Comparison of ENCODE assay signal across 8 cellular contexts in the genomic region with DNA sequence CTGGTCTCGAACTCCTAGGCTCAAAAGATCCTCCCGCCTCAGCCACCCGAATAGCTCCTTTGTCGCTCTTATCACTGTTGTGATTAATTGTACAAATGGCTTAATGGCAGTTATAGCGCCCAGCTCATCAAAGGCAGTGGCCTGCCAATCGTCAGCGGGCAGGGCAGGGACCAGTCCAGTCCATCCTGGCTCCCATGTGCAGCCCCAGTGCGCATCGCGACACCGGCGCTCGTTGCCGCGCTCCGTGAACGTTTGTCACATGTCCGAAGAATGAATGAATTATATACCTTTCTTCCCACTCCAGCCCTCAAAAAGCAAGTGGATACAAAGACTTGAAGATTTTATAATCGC. TPM values are rescaled to one million over a fixed set of nuclear protein-coding genes. Genes with fewer than 3 reads are reported as not detected.
DNase-seq lines count a peak whose midpoint lies in the region; ATAC-seq and TF ChIP-seq lines count a peak whose summit lies in the region.

No MANE protein-coding gene starts in this region.

- H3K27ac ChIP-seq in KMS-11 (peak overlapping the region; percentile 70), dorsolateral prefrontal cortex (peak overlapping the region; percentile 63 to 97 (median 92)), lung (ENCODE audit: low read depth in 1 of 2, low read length in 1 of 2) (peak overlapping the region; percentile 86 to 94)

- POLR2A ChIA-PET in T-cell (lab: Charles Lee), result interaction anchor here in 1 of 2 donors (0.5 kb wide), 1 partner anchor 679 kb away, joined by 3 read pairs; no protein-coding TSS in a partner anchor

- TF ChIP-seq CTCF in KMS-11 (conservative IDR thresholded peaks at IDR 0.05; ENCODE audit: low read depth, low read length) (peak; percentile 91), dorsolateral prefrontal cortex (IDR thresholded peaks at IDR 0.05 in 54 of 56, conservative IDR thresholded peaks at IDR 0.05 in 2 of 56; ENCODE audit: low read depth in 1 of 56, partially characterized antibody in 56 of 56) (peak in 8 of 56 donors; percentile 1 to 42 (median 10)), lung (IDR thresholded peaks at IDR 0.05; ENCODE audit: control extremely low read depth, extremely low read depth) (no peak)

- no peaks in the 10 kb centered on the region for H4K20me1 ChIP-seq in KMS-11 (ENCODE audit: insufficient read depth)

- peak overlapping the region; percentile 100 for H3K4me3 ChIP-seq in KMS-11 (IDR thresholded peaks at IDR 0.05; ENCODE audit: insufficient read depth, low read depth, low read length)
- H3K4me3 ChIP-seq in dorsolateral prefrontal cortex, result peak overlapping the region; percentile 36 to 97 (median 74)
- peak overlapping the region; percentile 60 for H3K4me3 ChIP-seq in lung

- H3K4me1 ChIP-seq in KMS-11 (ENCODE audit: low read depth, poor library complexity, severe bottlenecking) (peaks cover 22% of the 10 kb centered on the region), lung (ENCODE audit: control insufficient read depth in 2 of 2, insufficient read depth in 2 of 2, low read length in 2 of 2) (peaks cover 0 to 7% of the 10 kb centered on the region in 2 donors)

- WGBS in lung, 2 donors, result 0 to 1% methylated on average over 19 of the region's 19 CpGs

- no peaks in the 10 kb centered on the region for H3K27me3 Mint-ChIP-seq in T-cell
- no peaks in the 10 kb centered on the region for H3K27me3 Mint-ChIP-seq in stimulated activated naive CD8-positive, alpha-beta T cell treated with anti-CD3 and anti-CD28 coated beads, Interleukin-15, Interleukin-2, amounts not matched to agents 100 ng/mL and 50 ng/mL, for 24 hours

- CTCF ChIA-PET in T-cell (lab: Charles Lee), result interaction anchor here (0.9 to 2.5 kb wide), 11 partner anchors 14 to 136 kb away, joined by 3 to 16 read pairs (median 3); partner anchors contain the start of genes KRTCAP2 (in 1 of the 2), MTX1 (in 1 of the 2) and THBS3 (in 1 of the 2)

- H3K4me1 Mint-ChIP-seq in T-cell, result peaks cover 22 to 34% (median 31%) of the 10 kb centered on the region in 3 donors
- peaks cover 46% of the 10 kb centered on the region for H3K4me1 Mint-ChIP-seq in stimulated activated naive CD8-positive, alpha-beta T cell treated with anti-CD3 and anti-CD28 coated beads, Interleukin-15, Interleukin-2, amounts not matched to agents 100 ng/mL and 50 ng/mL, for 24 hours (ENCODE audit: low read depth)

- peak overlapping the region; percentile 68 for H2AFZ ChIP-seq in KMS-11 (ENCODE audit: low read depth)

- peak overlapping the region; percentile 66 for H3K4me2 ChIP-seq in KMS-11

- H3K4me3 Mint-ChIP-seq in T-cell, result peak overlapping the region; percentile 85 to 93 (median 85)
- H3K4me3 Mint-ChIP-seq in stimulated activated naive CD8-positive, alpha-beta T cell treated with anti-CD3 and anti-CD28 coated beads, Interleukin-15, Interleukin-2, amounts not matched to agents 100 ng/mL and 50 ng/mL, for 24 hours, result peak overlapping the region; percentile 83

- DNase-seq in DMS 273 (lab: John Stamatoyannopoulos, UW; ENCODE audit: unreplicated experiment) (peak; percentile 79), DMS 273 treated with DMSO at 0.1 percent for 48 hours (lab: John Stamatoyannopoulos, UW) (no peak), T-cell (no peak), dorsolateral prefrontal cortex (peak in 6 of 10 donors; percentile 39 to 70 (median 59)), lung (ENCODE audit: low spot score) (no peak), T-helper 9 cell (no peak)

- no peaks in the 10 kb centered on the region for H3K9me3 ChIP-seq in lung (ENCODE audit: control insufficient read depth in 2 of 2, insufficient read depth in 1 of 2, low read length in 1 of 2)

- peaks cover 8% of the 10 kb centered on the region; the same call in 1 of the 2 replicates for H3K27me3 ChIP-seq in KMS-11 (ENCODE audit: insufficient read depth, low read depth)
- no peaks in the 10 kb centered on the region for H3K27me3 ChIP-seq in dorsolateral prefrontal cortex
- no peaks in the 10 kb centered on the region for H3K27me3 ChIP-seq in lung (ENCODE audit: control insufficient read depth, insufficient read depth)

- H3K27ac Mint-ChIP-seq in T-cell, result peak overlapping the region; percentile 87 to 95
- H3K27ac Mint-ChIP-seq in stimulated activated naive CD8-positive, alpha-beta T cell treated with anti-CD3 and anti-CD28 coated beads, Interleukin-15, Interleukin-2, amounts not matched to agents 100 ng/mL and 50 ng/mL, for 24 hours, result peak overlapping the region; percentile 89

- H3K79me2 ChIP-seq in KMS-11 (ENCODE audit: insufficient read depth, low read depth), result peaks cover 19% of the 10 kb centered on the region

- H3K9me3 Mint-ChIP-seq in T-cell, result no peaks in the 10 kb centered on the region
- no peaks in the 10 kb centered on the region for H3K9me3 Mint-ChIP-seq in stimulated activated naive CD8-positive, alpha-beta T cell treated with anti-CD3 and anti-CD28 coated beads, Interleukin-15, Interleukin-2, amounts not matched to agents 100 ng/mL and 50 ng/mL, for 24 hours

- H3K36me3 ChIP-seq in KMS-11 (ENCODE audit: insufficient read depth) (no peaks in the 10 kb centered on the region), lung (ENCODE audit: control insufficient read depth in 2 of 2, insufficient read depth in 2 of 2, low read length in 2 of 2) (no peaks in the 10 kb centered on the region)

- ATAC-seq in T-cell (replicated peaks in 1 of 4) (peak; percentile 4 to 8 (median 6)), lung (ENCODE audit: insufficient read depth, low FRiP score) (peak; percentile 27)

- no peaks in the 10 kb centered on the region for H3K36me3 Mint-ChIP-seq in T-cell
- H3K36me3 Mint-ChIP-seq in stimulated activated naive CD8-positive, alpha-beta T cell treated with anti-CD3 and anti-CD28 coated beads, Interleukin-15, Interleukin-2, amounts not matched to agents 100 ng/mL and 50 ng/mL, for 24 hours (ENCODE audit: low read depth), result peaks cover 10% of the 10 kb centered on the region

- peak overlapping the region; percentile 75 for H3K9ac ChIP-seq in KMS-11

- intact Hi-C loops in dorsolateral prefrontal cortex (cut with DNase I), result loop anchor here in 1 of 2 donors (1.0 to 5.0 kb wide), 3 partner anchors 16 to 50 kb away; partner anchors contain the start of gene MTX1

RNA-seq across cellular contexts. Expression of gene MTX1, which starts 18.4 kb away (rescaled TPM):
- total RNA-seq in T-cell (10 to 100 TPM; 20.4 to 28.4 (median 25.1) TPM), dorsolateral prefrontal cortex (10 to 100 TPM; 13.5 to 26.7 (median 20.0) TPM), lung (10 to 100 TPM; 25.6 to 46.7 TPM)
- polyA plus RNA-seq in lung, result 10 to 100 TPM; 69.9 to 72.1 TPM

RNA-seq across cellular contexts. Expression of gene THBS3, which starts 19.2 kb away (rescaled TPM):
- total RNA-seq in T-cell, result 10 to 100 TPM; 24.1 to 43.9 (median 34.0) TPM
- total RNA-seq in dorsolateral prefrontal cortex, result 10 to 100 TPM; 10.2 to 41.2 (median 21.5) TPM
- 10 to 100 TPM; 26.6 to 33.1 TPM for total RNA-seq in lung
- polyA plus RNA-seq in lung, result 10 to 100 TPM; 11.4 to 22.1 TPM

RNA-seq across cellular contexts. Expression of gene ENTREP3, which starts 28.4 kb away (rescaled TPM):
- total RNA-seq in T-cell (10 to 100 TPM; 10.2 to 17.3 (median 15.5) TPM), dorsolateral prefrontal cortex (10 to 100 TPM; 28.2 to 75.1 (median 42.6) TPM), lung (10 to 100 TPM in 1 of 2 donors, 1 to 10 TPM in 1; 9.0 to 28.7 TPM)
- 10 to 100 TPM in 1 of 2 donors, 1 to 10 TPM in 1; 8.4 to 16.8 TPM for polyA plus RNA-seq in lung

RNA-seq across cellular contexts. Expression of gene SCAMP3, which starts 35.3 kb away (rescaled TPM):
- 100 to 1,000 TPM in 2 of 5 donors, 10 to 100 TPM in 3; 54.7 to 101 (median 97.4) TPM for total RNA-seq in T-cell
- total RNA-seq in dorsolateral prefrontal cortex, result 10 to 100 TPM; 40.4 to 73.3 (median 49.7) TPM
- 10 to 100 TPM; 29.9 to 84.6 TPM for total RNA-seq in lung
- polyA plus RNA-seq in lung, result 10 to 100 TPM; 55.0 to 90.3 TPM

RNA-seq across cellular contexts. Expression of gene CLK2, which starts 46.4 kb away (rescaled TPM):
- 100 to 1,000 TPM in 3 of 5 donors, 10 to 100 TPM in 2; 76.4 to 123 (median 110) TPM for total RNA-seq in T-cell
- 10 to 100 TPM; 24.7 to 58.5 (median 39.4) TPM for total RNA-seq in dorsolateral prefrontal cortex
- 10 to 100 TPM; 55.5 to 56.5 TPM for total RNA-seq in lung
- polyA plus RNA-seq in lung, result 10 to 100 TPM; 41.1 to 53.0 TPM

Comparison
In these comparisons a context has a peak if more than half of its experiments do, and no peak if none do; other contexts are left out.
1. DNase-seq: peak in DMS 273 (single experiment) and dorsolateral prefrontal cortex (6 of 10); none in DMS 273 treated with DMSO at 0.1 percent for 48 hours (single experiment), T-cell (0 of 34), lung (single experiment) and T-helper 9 cell (single experiment).
2. Peak in every context shown above with its lines, with median percentiles within 50 percentile points of each other: H3K27ac ChIP-seq and H3K4me3 ChIP-seq.